Comparison of ENCODE assay signal across 8 cellular contexts in genomic region chr3:157156844-157157635, GRCh38. TPM values are rescaled to one million over a fixed set of nuclear protein-coding genes. Genes with fewer than 3 reads are reported as not detected.
A peak's percentile ranks its signal among the peaks of the same experiment; 100 is the strongest.
DNase-seq lines count a peak whose midpoint lies in the region; ATAC-seq, FAIRE-seq and TF ChIP-seq lines count a peak whose summit lies in the region.

No MANE protein-coding gene starts in this region.

- ATAC-seq in upper lobe of right lung, result no peak

- dilution Hi-C loops in keratinocyte (cut with MboI; ENCODE audit: extremely low pct_ligation_motif_present, low sequenced_read_pairs), result no loop called here

- DNase-seq in right atrium auricular region (ENCODE audit: low spot score) (no peak), cardiac septum (ENCODE audit: low spot score) (no peak), keratinocyte (ENCODE audit: low read depth, low spot score) (no peak), upper lobe of right lung (no peak), inferior parietal cortex (ENCODE audit: extremely low spot score) (no peak), hypothalamus (lab: John Stamatoyannopoulos, UW) (no peak), NCI-H1092 (lab: John Stamatoyannopoulos, UW) (no peak)
- no peak for DNase-seq in activated CD4-positive, alpha-beta memory T cell treated with anti-CD3 and anti-CD28 coated beads, Interleukin-2, amount 10 ng/mL, durations not matched to agents 7 days and 5 days

- H4K20me1 ChIP-seq in keratinocyte (ENCODE audit: control insufficient read depth, extremely low read depth, insufficient read depth, low read length), result peaks cover 27% of the 10 kb centered on the region

- H3K4me1 Mint-ChIP-seq in activated CD4-positive, alpha-beta memory T cell treated with anti-CD3 and anti-CD28 coated beads, Interleukin-2, amount 10 ng/mL, durations not matched to agents 7 days and 5 days, result peaks cover 72% of the 10 kb centered on the region

- H3K36me3 ChIP-seq in right atrium auricular region, result peaks cover 58% of the 10 kb centered on the region
- peaks cover 16 to 28% of the 10 kb centered on the region in 2 experiments for H3K36me3 ChIP-seq in keratinocyte (ENCODE audit: control insufficient read depth in 2 of 2, extremely low read depth in 1 of 2, insufficient read depth in 2 of 2, low read length in 2 of 2)
- H3K36me3 ChIP-seq in upper lobe of right lung, result peaks cover 68% of the 10 kb centered on the region

- peak overlapping the region; percentile 50 for H3K27ac Mint-ChIP-seq in activated CD4-positive, alpha-beta memory T cell treated with anti-CD3 and anti-CD28 coated beads, Interleukin-2, amount 10 ng/mL, durations not matched to agents 7 days and 5 days

- H3K4me1 ChIP-seq in right atrium auricular region, result peaks cover 0 to 71% of the 10 kb centered on the region in 2 donors
- H3K4me1 ChIP-seq in keratinocyte (ENCODE audit: control insufficient read depth, extremely low read depth, insufficient read depth, low read length), result peaks cover 45% of the 10 kb centered on the region
- H3K4me1 ChIP-seq in upper lobe of right lung, result peaks cover 68% of the 10 kb centered on the region

- CTCF ChIA-PET in activated CD4-positive, alpha-beta memory T cell treated with anti-CD3 and anti-CD28 coated beads, Interleukin-2, amount 10 ng/mL, durations not matched to agents 7 days and 5 days (lab: Charles Lee), result interaction anchor here (1.2 to 3.3 kb wide), 3 partner anchors 18 to 647 kb away, joined by 3 to 35 read pairs (median 8); no protein-coding TSS in a partner anchor

- H3K9me3 Mint-ChIP-seq in activated CD4-positive, alpha-beta memory T cell treated with anti-CD3 and anti-CD28 coated beads, Interleukin-2, amount 10 ng/mL, durations not matched to agents 7 days and 5 days, result no peaks in the 10 kb centered on the region

- no peak overlapping the region for H3K9ac ChIP-seq in keratinocyte (ENCODE audit: control insufficient read depth, extremely low read depth, insufficient read depth, low read length)

- H3K27ac ChIP-seq in right atrium auricular region (peak overlapping the region; percentile 100), keratinocyte (ENCODE audit: control insufficient read depth, insufficient read depth, low read length) (no peak overlapping the region), upper lobe of right lung (no peak overlapping the region)

- no peaks in the 10 kb centered on the region for H3K9me1 ChIP-seq in keratinocyte (ENCODE audit: control insufficient read depth, extremely low read depth, insufficient read depth, low read length)

- H3K27me3 ChIP-seq in right atrium auricular region (no peaks in the 10 kb centered on the region), keratinocyte (ENCODE audit: control insufficient read depth, extremely low read depth, insufficient read depth, low read length) (no peaks in the 10 kb centered on the region), upper lobe of right lung (no peaks in the 10 kb centered on the region)

- H3K4me3 ChIP-seq in right atrium auricular region, result peak overlapping the region; percentile 5 to 94
- peak overlapping the region in 2 of 3 experiments; percentile 98 to 99 for H3K4me3 ChIP-seq in keratinocyte (ENCODE audit: control insufficient read depth in 2 of 3, extremely low read depth in 1 of 3, insufficient read depth in 2 of 3, low read depth in 1 of 3, low read length in 3 of 3)
- H3K4me3 ChIP-seq in upper lobe of right lung, result peak overlapping the region; percentile 94

- H3K79me2 ChIP-seq in keratinocyte (ENCODE audit: control insufficient read depth, insufficient read depth, low read length), result peaks cover 74% of the 10 kb centered on the region

- H3K9me3 ChIP-seq in right atrium auricular region, result no peaks in the 10 kb centered on the region
- H3K9me3 ChIP-seq in keratinocyte (ENCODE audit: control insufficient read depth, low read depth, low read length), result no peaks in the 10 kb centered on the region
- H3K9me3 ChIP-seq in upper lobe of right lung, result no peaks in the 10 kb centered on the region

- FAIRE-seq in keratinocyte (lab: Jason Lieb, UNC), result no peak

- peak overlapping the region; percentile 86 for H3K4me2 ChIP-seq in keratinocyte (ENCODE audit: control insufficient read depth, extremely low read depth, insufficient read depth, low read depth, low read length)

- POLR2A ChIA-PET in activated CD4-positive, alpha-beta memory T cell treated with anti-CD3 and anti-CD28 coated beads, Interleukin-2, amount 10 ng/mL, durations not matched to agents 7 days and 5 days (lab: Charles Lee), result interaction anchor here (0.7 to 3.3 kb wide), 20 partner anchors 8 to 633 kb away, joined by 3 to 67 read pairs (median 4); partner anchors contain the start of gene SSR3

- no peaks in the 10 kb centered on the region for H3K27me3 Mint-ChIP-seq in activated CD4-positive, alpha-beta memory T cell treated with anti-CD3 and anti-CD28 coated beads, Interleukin-2, amount 10 ng/mL, durations not matched to agents 7 days and 5 days

- intact Hi-C loops in cardiac septum (cut with DNase I), result no loop called here
- intact Hi-C loops in upper lobe of right lung (cut with DNase I), result no loop called here

- no peak overlapping the region for H2AFZ ChIP-seq in keratinocyte (ENCODE audit: control insufficient read depth, low read length)

- peaks cover 78% of the 10 kb centered on the region for H3K36me3 Mint-ChIP-seq in activated CD4-positive, alpha-beta memory T cell treated with anti-CD3 and anti-CD28 coated beads, Interleukin-2, amount 10 ng/mL, durations not matched to agents 7 days and 5 days (ENCODE audit: low read depth)

- H3K4me3 Mint-ChIP-seq in activated CD4-positive, alpha-beta memory T cell treated with anti-CD3 and anti-CD28 coated beads, Interleukin-2, amount 10 ng/mL, durations not matched to agents 7 days and 5 days, result peak overlapping the region; percentile 100

- no peak for TF ChIP-seq CTCF in right atrium auricular region (IDR thresholded peaks at IDR 0.05)
- no peak for TF ChIP-seq CTCF in keratinocyte (optimal IDR thresholded peaks at IDR 0.05 in 1 of 3, IDR thresholded peaks at IDR 0.05 in 1 of 3, conservative IDR thresholded peaks at IDR 0.05 in 1 of 3; ENCODE audit: extremely low read depth in 1 of 3, insufficient read depth in 2 of 3, low read length in 3 of 3)
- TF ChIP-seq CTCF in upper lobe of right lung (IDR thresholded peaks at IDR 0.05), result no peak

RNA-seq across cellular contexts. Expression of gene CCNL1, which starts 2.9 kb away (rescaled TPM):
- total RNA-seq in right atrium auricular region (10 to 100 TPM; 43.8 to 44.3 TPM), cardiac septum (41.7 TPM), upper lobe of right lung (140 TPM)
- total RNA-seq in activated CD4-positive, alpha-beta memory T cell treated with anti-CD3 and anti-CD28 coated beads, Interleukin-2, amount 10 ng/mL, durations not matched to agents 7 days and 5 days, result 100 to 1,000 TPM; 223 to 249 TPM
- polyA plus RNA-seq in keratinocyte, result 59.1 to 136 TPM (median 118 TPM) in 3 replicates
- polyA plus RNA-seq in keratinocyte (2011; ENCODE audit: low read depth), result 698 TPM
- 11.9 and 23.3 TPM in 2 replicates for polyA plus RNA-seq in keratinocyte (2011; cell fraction: cytosol; rRNA removed)
- 262 and 357 TPM in 2 replicates for polyA plus RNA-seq in keratinocyte (2011; cell fraction: nucleus; rRNA removed)
- 33.1 and 117 TPM in 2 replicates for polyA plus RNA-seq in keratinocyte (2012; ENCODE audit: low replicate concordance)
- 27.8 to 153 TPM (median 85.5 TPM) in 3 replicates for polyA minus RNA-seq in keratinocyte
- polyA minus RNA-seq in keratinocyte (2011; cell fraction: cytosol; rRNA and poly(A)+ RNA removed), result 33.8 TPM
- 279 and 325 TPM in 2 replicates for polyA minus RNA-seq in keratinocyte (2011; cell fraction: nucleus; rRNA and poly(A)+ RNA removed)

Comparison
In these comparisons a context has a peak if more than half of its experiments do, and no peak if none do; other contexts are left out.
1. H3K27ac ChIP-seq: peak in right atrium auricular region (2 of 2); none in keratinocyte (single experiment) and upper lobe of right lung (single experiment).
2. Peak in every context shown above with its lines, with median percentiles within 50 percentile points of each other: H3K4me3 ChIP-seq.